23 cellular contexts compared by ENCODE assay signal in the genomic region with DNA sequence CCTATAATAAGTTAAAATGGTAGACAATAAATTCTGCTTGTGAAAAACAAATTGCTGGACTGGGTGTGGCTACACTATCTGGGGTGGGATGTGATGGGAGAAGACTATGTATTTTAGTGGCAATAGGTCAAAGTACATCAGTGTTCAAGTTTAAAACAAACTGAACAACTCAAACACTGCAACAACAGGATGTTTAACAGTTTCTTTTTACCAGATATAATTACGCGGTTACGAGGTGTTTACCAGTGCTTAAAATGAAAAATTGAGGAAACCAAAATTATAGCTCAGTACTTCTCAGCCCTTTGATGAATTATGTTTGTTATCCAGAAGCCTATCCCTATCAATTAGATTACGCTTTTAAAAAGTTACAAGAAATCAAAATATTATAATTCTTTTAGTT. TPM values are rescaled to one million over a fixed set of nuclear protein-coding genes. Genes with fewer than 3 reads are reported as not detected.
A peak's percentile ranks its signal among the peaks of the same experiment; 100 is the strongest.
DNase-seq lines count a peak whose midpoint lies in the region; ATAC-seq and TF ChIP-seq lines count a peak whose summit lies in the region.
"Had no signal": no experiment of that assay in that cellular context is flagged by ENCODE, and none has a peak within 500 bp of the region (broad histone marks: within the 10 kb centered on the region; RNA-seq: fewer than 3 reads in every experiment).

No MANE protein-coding gene starts in this region.

- peak overlapping the region; percentile 68 for H3K27ac ChIP-seq in CD4-positive, CD25-positive, alpha-beta regulatory T cell (ENCODE audit: insufficient read depth, low read length, poor library complexity, severe bottlenecking)
- H3K27ac ChIP-seq: tibial artery had no signal

- H3K27me3 Mint-ChIP-seq in CD4-positive, CD25-positive, alpha-beta regulatory T cell, result no peaks in the 10 kb centered on the region
- peaks cover 5% of the 10 kb centered on the region for H3K27me3 Mint-ChIP-seq in brain
- H3K27me3 Mint-ChIP-seq in natural killer cell treated with Interleukin-12 subunit alpha and Interleukin-12 subunit beta and Interleukin-15 and Interleukin-18, amount 100 ng/mL, for 72 hours, result no peaks in the 10 kb centered on the region
- H3K27me3 Mint-ChIP-seq in naive thymus-derived CD8-positive, alpha-beta T cell, result no peaks in the 10 kb centered on the region
- H3K27me3 Mint-ChIP-seq: activated naive CD8-positive, alpha-beta T cell; progenitor cell of endocrine pancreas had no signal

- POLR2A ChIA-PET in naive thymus-derived CD8-positive, alpha-beta T cell (lab: Charles Lee), result interaction anchor here (0.7 kb wide), 1 partner anchor 807 kb away, joined by 4 read pairs; the partner anchor contains the start of gene ARHGAP32

- H3K4me3 Mint-ChIP-seq in CD4-positive, CD25-positive, alpha-beta regulatory T cell, result peak overlapping the region; percentile 61 to 96 (median 68)
- peak overlapping the region in 3 of 5 experiments; percentile 18 to 68 (median 32) for H3K4me3 Mint-ChIP-seq in brain
- H3K4me3 Mint-ChIP-seq in natural killer cell treated with Interleukin-12 subunit alpha and Interleukin-12 subunit beta and Interleukin-15 and Interleukin-18, amount 100 ng/mL, for 72 hours, result peak overlapping the region; percentile 17
- H3K4me3 Mint-ChIP-seq in naive thymus-derived CD8-positive, alpha-beta T cell, result peak overlapping the region in 1 of 10 donors; percentile 1
- H3K4me3 Mint-ChIP-seq: activated naive CD8-positive, alpha-beta T cell; activated T-cell treated with anti-CD3 and anti-CD28 coated beads, Interleukin-2, amount 50 U/mL, for 72 hours had no signal

- H3K4me1 ChIP-seq in CD4-positive, CD25-positive, alpha-beta regulatory T cell (ENCODE audit: control insufficient read depth, insufficient read depth, low read length, poor library complexity, severe bottlenecking), result peaks cover 44% of the 10 kb centered on the region

- peak in 2 of 3 donors; percentile 43 to 65 for DNase-seq in CD4-positive, CD25-positive, alpha-beta regulatory T cell
- DNase-seq in HuH-7.5 (ENCODE audit: low spot score), result peak; percentile 57
- no peak for DNase-seq in natural killer cell treated with Interleukin-12 subunit alpha and Interleukin-12 subunit beta and Interleukin-15 and Interleukin-18, amount 100 ng/mL, for 72 hours (ENCODE audit: low spot score)
- DNase-seq in hippocampal formation (lab: John Stamatoyannopoulos, UW), result no peak
- DNase-seq in naive thymus-derived CD8-positive, alpha-beta T cell, result no peak
- DNase-seq in NCI-H526 treated with DMSO at 0.1 percent for 48 hours (lab: John Stamatoyannopoulos, UW), result no peak
- DNase-seq: activated CD4-positive, alpha-beta T cell treated with anti-CD3 and anti-CD28 coated beads for 1 hour; activated CD8-positive, alpha-beta memory T cell treated with anti-CD3 and anti-CD28 coated beads for 24 hours; activated T-cell treated with anti-CD3 and anti-CD28 coated beads, Interleukin-2, amount 50 U/mL, for 72 hours; effector CD8-positive, alpha-beta T cell; gastrocnemius medialis; GDM1; mesenchymal stem cell; MV-4-11; NCI-H187 treated with DMSO at 0.1 percent for 48 hours; stimulated activated CD4-positive, alpha-beta T cell treated with anti-CD3 and anti-CD28 coated beads, Interleukin-2, amount 100 ng/mL, for 24 hours; stimulated activated naive CD4-positive, alpha-beta T cell treated with Interleukin-2 at 50 U/mL for 16 hours; tibial artery had no signal

- peaks cover 2% of the 10 kb centered on the region for H3K36me3 ChIP-seq in CD4-positive, CD25-positive, alpha-beta regulatory T cell (ENCODE audit: control insufficient read depth, insufficient read depth, low read length)
- H3K36me3 ChIP-seq: esophagus muscularis mucosa, gastrocnemius medialis, tibial artery had no signal

- peak overlapping the region; percentile 92 to 96 (median 92) for H3K27ac Mint-ChIP-seq in CD4-positive, CD25-positive, alpha-beta regulatory T cell
- H3K27ac Mint-ChIP-seq in brain, result peak overlapping the region in 2 of 5 experiments; percentile 37 to 86
- H3K27ac Mint-ChIP-seq in natural killer cell treated with Interleukin-12 subunit alpha and Interleukin-12 subunit beta and Interleukin-15 and Interleukin-18, amount 100 ng/mL, for 72 hours, result peak overlapping the region in 1 of 2 donors; percentile 23
- H3K27ac Mint-ChIP-seq in naive thymus-derived CD8-positive, alpha-beta T cell, result peak overlapping the region in 3 of 10 donors; percentile 17 to 36 (median 19)
- H3K27ac Mint-ChIP-seq: activated naive CD8-positive, alpha-beta T cell; activated T-cell treated with anti-CD3 and anti-CD28 coated beads, Interleukin-2, amount 50 U/mL, for 72 hours had no signal

- TF ChIP-seq CTCF in brain (conservative IDR thresholded peaks at IDR 0.05), result no peak

- H3K9me3 ChIP-seq in CD4-positive, CD25-positive, alpha-beta regulatory T cell (ENCODE audit: control insufficient read depth in 2 of 2, low read length in 2 of 2), result no peaks in the 10 kb centered on the region
- H3K9me3 ChIP-seq: esophagus muscularis mucosa, gastrocnemius medialis, tibial artery had no signal

- H3K4me3 ChIP-seq in CD4-positive, CD25-positive, alpha-beta regulatory T cell (ENCODE audit: low read depth, low read length), result peak overlapping the region; percentile 64
- H3K4me3 ChIP-seq: esophagus muscularis mucosa, gastrocnemius medialis, K562, tibial artery had no signal

- H3K27me3 ChIP-seq in CD4-positive, CD25-positive, alpha-beta regulatory T cell (ENCODE audit: control insufficient read depth, insufficient read depth, low read length), result no peaks in the 10 kb centered on the region
- H3K27me3 ChIP-seq: esophagus muscularis mucosa, gastrocnemius medialis, tibial artery had no signal

- ATAC-seq in CD4-positive, CD25-positive, alpha-beta regulatory T cell (ENCODE audit: low read depth in 2 of 2), result no peak
- ATAC-seq in natural killer cell treated with Interleukin-12 subunit alpha and Interleukin-12 subunit beta and Interleukin-15 and Interleukin-18, amount 100 ng/mL, for 72 hours, result no peak
- no peak for ATAC-seq in naive thymus-derived CD8-positive, alpha-beta T cell
- ATAC-seq: activated T-cell treated with anti-CD3 and anti-CD28 coated beads, Interleukin-2, amount 50 U/mL, for 72 hours; gastrocnemius medialis; K562 had no signal

- peaks cover 27 to 71% (median 51%) of the 10 kb centered on the region in 4 donors for H3K4me1 Mint-ChIP-seq in CD4-positive, CD25-positive, alpha-beta regulatory T cell
- H3K4me1 Mint-ChIP-seq in brain, result peaks cover 49% of the 10 kb centered on the region
- peaks cover 29 to 34% of the 10 kb centered on the region in 2 donors for H3K4me1 Mint-ChIP-seq in natural killer cell treated with Interleukin-12 subunit alpha and Interleukin-12 subunit beta and Interleukin-15 and Interleukin-18, amount 100 ng/mL, for 72 hours (ENCODE audit: low read depth in 2 of 2)
- H3K4me1 Mint-ChIP-seq in naive thymus-derived CD8-positive, alpha-beta T cell, result peaks cover 19 to 59% (median 44%) of the 10 kb centered on the region in 4 donors

- H3K9me3 Mint-ChIP-seq in CD4-positive, CD25-positive, alpha-beta regulatory T cell, result peaks cover 0 to 1% (median 0%) of the 10 kb centered on the region in 7 donors
- H3K9me3 Mint-ChIP-seq in brain, result peaks cover 0 to 17% (median 12%) of the 10 kb centered on the region in 5 experiments
- H3K9me3 Mint-ChIP-seq in natural killer cell treated with Interleukin-12 subunit alpha and Interleukin-12 subunit beta and Interleukin-15 and Interleukin-18, amount 100 ng/mL, for 72 hours, result no peaks in the 10 kb centered on the region
- no peaks in the 10 kb centered on the region for H3K9me3 Mint-ChIP-seq in naive thymus-derived CD8-positive, alpha-beta T cell
- H3K9me3 Mint-ChIP-seq: activated T-cell treated with anti-CD3 and anti-CD28 coated beads, Interleukin-2, amount 50 U/mL, for 72 hours had no signal

- peaks cover 11% of the 10 kb centered on the region for H3K36me3 Mint-ChIP-seq in CD4-positive, CD25-positive, alpha-beta regulatory T cell
- peaks cover 42% of the 10 kb centered on the region for H3K36me3 Mint-ChIP-seq in brain
- H3K36me3 Mint-ChIP-seq in natural killer cell treated with Interleukin-12 subunit alpha and Interleukin-12 subunit beta and Interleukin-15 and Interleukin-18, amount 100 ng/mL, for 72 hours, result peaks cover 9% of the 10 kb centered on the region
- H3K36me3 Mint-ChIP-seq in naive thymus-derived CD8-positive, alpha-beta T cell, result peaks cover 0 to 20% (median 6%) of the 10 kb centered on the region in 3 donors

RNA-seq across cellular contexts. Expression of gene PRDM10, which starts 3.2 kb away (rescaled TPM):
- total RNA-seq in CD4-positive, CD25-positive, alpha-beta regulatory T cell, result 15.8 TPM
- 1 to 10 TPM; 2.6 to 3.0 (median 2.7) TPM for polyA plus RNA-seq in CD4-positive, CD25-positive, alpha-beta regulatory T cell
- polyA plus RNA-seq in brain (ENCODE audit: insufficient read depth, low read depth, low replicate concordance), result 6.6 TPM
- 10 to 100 TPM; 14.6 to 18.7 TPM for total RNA-seq in natural killer cell treated with Interleukin-12 subunit alpha and Interleukin-12 subunit beta and Interleukin-15 and Interleukin-18, amount 100 ng/mL, for 72 hours
- 10 to 100 TPM; 13.6 to 16.5 TPM for total RNA-seq in naive thymus-derived CD8-positive, alpha-beta T cell
- 1 to 10 TPM in 2 of 3 donors, under 1 TPM in 1; 0.87 to 3.7 (median 1.9) TPM for polyA plus RNA-seq in naive thymus-derived CD8-positive, alpha-beta T cell

Comparison
In these comparisons a context has a peak if more than half of its experiments do, and no peak if none do; other contexts are left out.
1. DNase-seq: peak in CD4-positive, CD25-positive, alpha-beta regulatory T cell (2 of 3) and HuH-7.5 (single experiment); none in natural killer cell treated with Interleukin-12 subunit alpha and Interleukin-12 subunit beta and Interleukin-15 and Interleukin-18, amount 100 ng/mL, for 72 hours (single experiment), hippocampal formation (0 of 2), naive thymus-derived CD8-positive, alpha-beta T cell (0 of 10) and NCI-H526 treated with DMSO at 0.1 percent for 48 hours (single experiment).